ENCODE assay signal across 16 cellular contexts in the genomic region with DNA sequence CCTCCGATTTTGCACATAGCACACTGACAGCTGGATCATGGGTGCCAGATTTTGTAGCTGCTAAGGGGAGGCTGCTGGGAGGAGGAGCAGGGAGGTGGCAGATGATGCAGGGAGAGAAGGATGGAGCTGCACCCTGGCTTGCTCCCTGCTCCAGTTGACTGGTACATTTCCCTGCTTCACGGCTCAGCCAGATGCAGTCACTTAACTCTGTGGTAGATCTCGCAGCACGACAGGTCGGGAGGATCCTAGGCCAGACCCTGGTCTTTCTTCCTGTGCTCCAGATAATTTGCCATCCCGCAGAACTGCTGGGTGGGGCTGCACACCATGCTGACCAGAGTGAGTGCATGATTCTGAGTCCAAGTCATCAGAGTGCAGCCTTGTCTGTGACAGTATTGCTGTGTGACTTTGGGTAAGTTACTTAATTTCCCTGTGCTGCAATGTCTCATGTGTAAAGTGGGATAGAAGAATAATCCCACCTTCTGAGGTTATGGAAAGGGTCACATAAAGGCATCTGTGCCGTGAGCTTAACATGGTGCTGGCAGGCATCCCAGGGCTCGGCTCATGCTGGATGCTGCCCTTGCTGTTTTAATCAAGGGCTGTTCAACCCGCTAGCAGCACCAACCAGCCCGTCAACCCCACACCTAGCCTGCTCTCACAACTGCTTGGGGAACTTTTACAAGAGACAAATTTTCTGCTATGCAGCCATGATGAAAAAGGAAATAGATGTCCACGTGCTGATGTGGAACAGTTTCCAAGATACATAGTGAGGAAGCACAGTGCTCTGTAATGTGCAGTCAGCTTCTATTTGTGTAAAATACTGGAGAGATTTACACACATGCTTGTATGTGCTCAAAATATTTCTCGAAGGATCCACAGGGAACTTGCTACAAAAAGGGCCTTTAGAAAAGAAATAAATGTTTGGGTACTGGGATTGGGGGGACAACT.
DNase-seq lines count a peak whose midpoint lies in the region; ATAC-seq and TF ChIP-seq lines count a peak whose summit lies in the region.
"Had no signal": no experiment of that assay in that cellular context is flagged by ENCODE, and none has a peak within 500 bp of the region (broad histone marks: within the 10 kb centered on the region; RNA-seq: fewer than 3 reads in every experiment).

No MANE protein-coding gene starts in this region.

- H3K36me3 ChIP-seq in left ventricle myocardium inferior (no peaks in the 10 kb centered on the region), prostate gland (no peaks in the 10 kb centered on the region)
- H3K36me3 ChIP-seq: BLaER1 had no signal

- peak; percentile 64 for ATAC-seq in left ventricle myocardium superior
- no peak for ATAC-seq in HG03159 (IDR thresholded peaks at IDR 0.05; ENCODE audit: unreplicated experiment)

- H3K27me3 ChIP-seq in left ventricle myocardium inferior (ENCODE audit: low read depth) (peaks cover 36% of the 10 kb centered on the region), prostate gland (replicated peaks; ENCODE audit: insufficient read depth) (no peaks in the 10 kb centered on the region)
- H3K27me3 ChIP-seq: BLaER1 had no signal

- H3K4me1 ChIP-seq in left ventricle myocardium inferior (no peaks in the 10 kb centered on the region), prostate gland (replicated peaks) (no peaks in the 10 kb centered on the region)
- H3K4me1 ChIP-seq: BLaER1 had no signal

- DNase-seq in left ventricle myocardium superior (no peak), left ventricle myocardium inferior (no peak), NCI-H524 (lab: John Stamatoyannopoulos, UW) (peak; percentile 45 to 76), fibroblast of the aortic adventitia (ENCODE audit: low read depth) (peak; percentile 6), prostate gland (ENCODE audit: low spot score) (peak; percentile 59), NCI-H2029 (lab: John Stamatoyannopoulos, UW) (no peak), NCI-H128 (lab: John Stamatoyannopoulos, UW; ENCODE audit: unreplicated experiment) (no peak)
- DNase-seq: DMS153, H7, MV-4-11, NCI-H1417 treated with DMSO at 0.1 percent for 48 hours, NCI-H2081, NCI-H510A treated with DMSO at 0.1 percent for 48 hours, SHP77 had no signal

- H3K4me3 ChIP-seq in left ventricle myocardium inferior (no peak overlapping the region), fibroblast of the aortic adventitia (ENCODE audit: low read depth, low read length) (no peak overlapping the region), prostate gland (no peak overlapping the region)
- H3K4me3 ChIP-seq: BLaER1 had no signal

- 33% methylated on average over 12 of the region's 12 CpGs for WGBS in prostate gland

- H3K9me3 ChIP-seq in left ventricle myocardium inferior (replicated peaks) (no peaks in the 10 kb centered on the region), prostate gland (no peaks in the 10 kb centered on the region)
- H3K9me3 ChIP-seq: BLaER1 had no signal

- no peak for TF ChIP-seq POLR2A in prostate gland (IDR thresholded peaks at IDR 0.05)

- no peak overlapping the region for H3K27ac ChIP-seq in left ventricle myocardium inferior (replicated peaks)
- no peak overlapping the region for H3K27ac ChIP-seq in prostate gland
- H3K27ac ChIP-seq: BLaER1 had no signal

- no peak for TF ChIP-seq CTCF in left ventricle myocardium inferior (IDR thresholded peaks at IDR 0.05; ENCODE audit: borderline replicate concordance)
- no peak for TF ChIP-seq CTCF in fibroblast of the aortic adventitia (IDR thresholded peaks at IDR 0.05; ENCODE audit: insufficient read depth, low read length)
- TF ChIP-seq CTCF in prostate gland (IDR thresholded peaks at IDR 0.05), result no peak

- intact Hi-C loops in left ventricle myocardium superior (cut with micrococcal nuclease), result no loop called here
- intact Hi-C loops in left ventricle myocardium inferior (cut with micrococcal nuclease), result no loop called here
- intact Hi-C loops in prostate gland (cut with DNase I), result no loop called here

Comparison
In these comparisons a context has a peak if more than half of its experiments do, and no peak if none do; other contexts are left out.
1. DNase-seq: peak in NCI-H524 (2 of 2), fibroblast of the aortic adventitia (single experiment) and prostate gland (single experiment); none in left ventricle myocardium superior (single experiment), left ventricle myocardium inferior (single experiment), NCI-H2029 (single experiment) and NCI-H128 (single experiment).